In genomic region chr13:82614086-82614485, GRCh38 we compare ENCODE assay signal across 22 cellular contexts.
DNase-seq lines count a peak whose midpoint lies in the region; ATAC-seq, FAIRE-seq and TF ChIP-seq lines count a peak whose summit lies in the region.
"Had no signal": no experiment of that assay in that cellular context is flagged by ENCODE, and none has a peak within 500 bp of the region (broad histone marks: within the 10 kb centered on the region; RNA-seq: fewer than 3 reads in every experiment).

No MANE protein-coding gene starts in this region.

- H3K9me3 ChIP-seq in HCT116 (ENCODE audit: control insufficient read depth in 1 of 2, insufficient read depth in 1 of 2, low read depth in 1 of 2, low read length in 2 of 2): peaks cover 0 to 5% of the 10 kb centered on the region in 2 experiments; a peak in 2 of 4 replicates
- H3K9me3 ChIP-seq: A549 had no signal

- no peak for ATAC-seq in HCT116
- ATAC-seq: A549, GM12878, K562 had no signal

- H3K9ac ChIP-seq in HCT116 (ENCODE audit: low read length): no peak overlapping the region
- H3K9ac ChIP-seq: GM23248 had no signal

- POLR2A ChIA-PET in HCT116 (lab: Charles Lee): no interaction called here

- no peaks in the 10 kb centered on the region for H3K4me1 ChIP-seq in HCT116 (ENCODE audit: control insufficient read depth in 1 of 2, insufficient read depth in 2 of 2, low read length in 2 of 2)
- H3K4me1 ChIP-seq: A549 had no signal

- H3K27me3 ChIP-seq in HCT116 (ENCODE audit: insufficient read depth, low read length) (no peaks in the 10 kb centered on the region), bronchial epithelial cell (ENCODE audit: control insufficient read depth, insufficient read depth, low read length) (no peaks in the 10 kb centered on the region)

- TF ChIP-seq RAD21 in HCT116 (IDR thresholded peaks at IDR 0.05; ENCODE audit: low read depth): no peak

- no peaks in the 10 kb centered on the region for H4K20me1 ChIP-seq in HCT116 (ENCODE audit: insufficient read depth)

- no peak for FAIRE-seq in bronchial epithelial cell (lab: Jason Lieb, UNC)
- FAIRE-seq: A549, GM12878, H54, HTR-8/SVneo, K562 had no signal

- no peak overlapping the region for H3K4me3 ChIP-seq in HCT116 (replicated peaks in 1 of 2; ENCODE audit: low read depth in 1 of 2, low read length in 2 of 2)
- H3K4me3 ChIP-seq in bronchial epithelial cell (ENCODE audit: low read depth, low read length): no peak overlapping the region
- H3K4me3 ChIP-seq: A549, GM12878, GM23248, K562 had no signal

- CTCF ChIA-PET in HCT116 (lab: Charles Lee): no interaction called here

- no peaks in the 10 kb centered on the region for H3K79me2 ChIP-seq in HCT116 (ENCODE audit: insufficient read depth, low read length)

- H2AFZ ChIP-seq in HCT116 (ENCODE audit: low read depth, low read length, poor library complexity, severe bottlenecking): peak overlapping the region; percentile 1
- H2AFZ ChIP-seq: GM23248 had no signal

- TF ChIP-seq POLR2A in HCT116 (IDR thresholded peaks at IDR 0.05; ENCODE audit: borderline replicate concordance, extremely low read depth, insufficient read depth, insufficient read length): no peak

- no peak overlapping the region for H3K27ac ChIP-seq in HCT116 (ENCODE audit: low read depth, low read length)
- H3K27ac ChIP-seq: 22Rv1, A549, C4-2B, GM23248 had no signal

- H3K4me2 ChIP-seq in HCT116 (ENCODE audit: low read length): no peak overlapping the region
- H3K4me2 ChIP-seq: A549 had no signal

- no peaks in the 10 kb centered on the region for H3K36me3 ChIP-seq in HCT116 (ENCODE audit: control insufficient read depth in 1 of 2, insufficient read depth in 2 of 2, low read length in 2 of 2)
- H3K36me3 ChIP-seq in bronchial epithelial cell (ENCODE audit: control insufficient read depth, insufficient read depth, low read length): no peaks in the 10 kb centered on the region

- BruUV-seq in HCT116 (replicated peaks; lab: Mats Ljungman, UMichigan): no TSS peak

- intact Hi-C loops in HCT116 (cut with micrococcal nuclease): no loop called here

- DNase-seq in DMS 273 (lab: John Stamatoyannopoulos, UW; ENCODE audit: unreplicated experiment): peak; percentile 14
- no peak for DNase-seq in DMS 273 treated with DMSO at 0.1 percent for 48 hours (lab: John Stamatoyannopoulos, UW)
- DNase-seq in HCT116 (ENCODE audit: low read depth, low spot score): no peak
- peak; percentile 64 for DNase-seq in bronchial epithelial cell (ENCODE audit: low read depth)
- DNase-seq in left kidney (ENCODE audit: low read depth, low spot score): peak; percentile 35
- DNase-seq in T-helper 9 cell: no peak
- DNase-seq in COR-L47 (lab: John Stamatoyannopoulos, UW): no peak
- DNase-seq: AML-193; CD4-positive, alpha-beta T cell; DMS53; DND-41; EL; GM23248; HCEC 1CT; IMR-90 had no signal

- RAD21 ChIA-PET in HCT116 (lab: Charles Lee; ENCODE audit: low non-redundant PET in 1 of 2, low total read pairs in 2 of 2, uncharacterized antibody in 2 of 2, unreplicated experiment in 2 of 2): no interaction called here

- no peaks in the 10 kb centered on the region for H3K9me2 ChIP-seq in HCT116 (ENCODE audit: insufficient read depth)

- TF ChIP-seq CTCF in HCT116 (IDR thresholded peaks at IDR 0.05 in 2 of 3, conservative IDR thresholded peaks at IDR 0.05 in 1 of 3; ENCODE audit: borderline replicate concordance in 1 of 3, insufficient read depth in 1 of 3, low read depth in 2 of 3, low read length in 2 of 3) (no peak), bronchial epithelial cell (IDR thresholded peaks at IDR 0.05; ENCODE audit: insufficient read depth, low read length, severe bottlenecking) (no peak)

TF ChIP-seq in HCT116, 20 proteins besides CTCF, POLR2A, EP300 and RAD21:
- no peak for TF ChIP-seq CEBPB (IDR thresholded peaks at IDR 0.05; ENCODE audit: low read depth)

Comparison
In these comparisons a context has a peak if more than half of its experiments do, and no peak if none do; other contexts are left out.
1. DNase-seq: peak in DMS 273 (single experiment), bronchial epithelial cell (single experiment) and left kidney (single experiment); none in DMS 273 treated with DMSO at 0.1 percent for 48 hours (single experiment), HCT116 (single experiment), T-helper 9 cell (single experiment) and COR-L47 (single experiment).